6 cellular contexts compared by ENCODE assay signal in genomic region chr16:30924797-30925645, GRCh38. TPM values are rescaled to one million over a fixed set of nuclear protein-coding genes. Genes with fewer than 3 reads are reported as not detected.
A peak's percentile ranks its signal among the peaks of the same experiment; 100 is the strongest.
DNase-seq lines count a peak whose midpoint lies in the region; TF ChIP-seq lines count a peak whose summit lies in the region.

No MANE protein-coding gene starts in this region.

- no peaks in the 10 kb centered on the region for H3K79me2 ChIP-seq in parathyroid adenoma

- peaks cover 19% of the 10 kb centered on the region for H3K27me3 Mint-ChIP-seq in brain

- H3K27me3 ChIP-seq in HL-60 (ENCODE audit: insufficient read depth, poor library complexity, severe bottlenecking), result no peaks in the 10 kb centered on the region
- no peaks in the 10 kb centered on the region for H3K27me3 ChIP-seq in parathyroid adenoma (ENCODE audit: control insufficient read depth, insufficient read depth, low read length)

- DNase-seq in HL-60 (ENCODE audit: low read depth in 1 of 2, low spot score in 1 of 2) (no peak), Ammon's horn (ENCODE audit: low spot score) (no peak), NCI-H748 (lab: John Stamatoyannopoulos, UW; ENCODE audit: unreplicated experiment) (no peak), NCI-H1930 (lab: John Stamatoyannopoulos, UW) (no peak)

- H3K4me2 ChIP-seq in parathyroid adenoma (ENCODE audit: low read length), result peak overlapping the region; percentile 65

- H3K9ac ChIP-seq in parathyroid adenoma, result no peak overlapping the region

- peaks cover 6% of the 10 kb centered on the region for H3K4me1 ChIP-seq in parathyroid adenoma

- peak overlapping the region; percentile 74 to 96 (median 88) for H3K27ac Mint-ChIP-seq in brain

- H3K9me3 Mint-ChIP-seq in brain, result peaks cover 0 to 3% (median 0%) of the 10 kb centered on the region in 5 experiments

- no peaks in the 10 kb centered on the region for H3K36me3 ChIP-seq in parathyroid adenoma (ENCODE audit: control insufficient read depth, insufficient read depth, low read length)

- H3K4me3 ChIP-seq in HL-60 (replicated peaks; ENCODE audit: insufficient read depth, low read length), result peak overlapping the region; percentile 73
- H3K4me3 ChIP-seq in parathyroid adenoma (ENCODE audit: low read depth, low read length), result peak overlapping the region; percentile 37

- H2AFZ ChIP-seq in parathyroid adenoma, result peak overlapping the region; percentile 10

- H3K4me3 Mint-ChIP-seq in brain, result peak overlapping the region; percentile 80 to 88 (median 84)

- TF ChIP-seq CTCF in HL-60 (IDR thresholded peaks at IDR 0.05; ENCODE audit: insufficient read depth, low read length) (no peak), brain (conservative IDR thresholded peaks at IDR 0.05) (no peak), parathyroid adenoma (IDR thresholded peaks at IDR 0.05) (no peak)

- peaks cover 35% of the 10 kb centered on the region for H3K4me1 Mint-ChIP-seq in brain

- H3K27ac ChIP-seq in HL-60 (replicated peaks), result no peak overlapping the region
- H3K27ac ChIP-seq in parathyroid adenoma, result peak overlapping the region; percentile 13

- no peaks in the 10 kb centered on the region for H3K36me3 Mint-ChIP-seq in brain

- H3K9me3 ChIP-seq in parathyroid adenoma (ENCODE audit: control insufficient read depth, low read length), result no peaks in the 10 kb centered on the region

RNA-seq across cellular contexts. Expression of gene FBXL19, which starts 1.6 kb away (rescaled TPM):
- polyA plus RNA-seq in brain (ENCODE audit: insufficient read depth, low read depth, low replicate concordance), result 24.3 TPM

RNA-seq across cellular contexts. Expression of gene ORAI3, which starts 23.8 kb away (rescaled TPM):
- polyA plus RNA-seq in brain (ENCODE audit: insufficient read depth, low read depth, low replicate concordance), result 6.4 TPM

RNA-seq across cellular contexts. Expression of gene CTF1, which starts 28.6 kb away (rescaled TPM):
- 4.1 TPM for polyA plus RNA-seq in brain (ENCODE audit: insufficient read depth, low read depth, low replicate concordance)

RNA-seq across cellular contexts. Expression of gene BCL7C, which starts 31.1 kb away (rescaled TPM):
- 37.1 TPM for polyA plus RNA-seq in brain (ENCODE audit: insufficient read depth, low read depth, low replicate concordance)

RNA-seq across cellular contexts. Expression of gene SETD1A, which starts 32.5 kb away (rescaled TPM):
- 23.0 TPM for polyA plus RNA-seq in brain (ENCODE audit: insufficient read depth, low read depth, low replicate concordance)
